In genomic region chr15:93830221-93830765, GRCh38 we compare ENCODE assay signal across 1 cellular context.
TF ChIP-seq lines count a peak whose summit lies in the region.

No MANE protein-coding gene starts in this region.

TF ChIP-seq in H1, 55 proteins besides CTCF, POLR2A, EP300 and RAD21 (continued from another document):
- TF ChIP-seq, protein P1, sequence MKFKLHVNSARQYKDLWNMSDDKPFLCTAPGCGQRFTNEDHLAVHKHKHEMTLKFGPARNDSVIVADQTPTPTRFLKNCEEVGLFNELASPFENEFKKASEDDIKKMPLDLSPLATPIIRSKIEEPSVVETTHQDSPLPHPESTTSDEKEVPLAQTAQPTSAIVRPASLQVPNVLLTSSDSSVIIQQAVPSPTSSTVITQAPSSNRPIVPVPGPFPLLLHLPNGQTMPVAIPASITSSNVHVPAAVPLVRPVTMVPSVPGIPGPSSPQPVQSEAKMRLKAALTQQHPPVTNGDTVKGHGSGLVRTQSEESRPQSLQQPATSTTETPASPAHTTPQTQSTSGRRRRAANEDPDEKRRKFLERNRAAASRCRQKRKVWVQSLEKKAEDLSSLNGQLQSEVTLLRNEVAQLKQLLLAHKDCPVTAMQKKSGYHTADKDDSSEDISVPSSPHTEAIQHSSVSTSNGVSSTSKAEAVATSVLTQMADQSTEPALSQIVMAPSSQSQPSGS (IDR thresholded peaks at IDR 0.05; ENCODE audit: low read length), result no peak
- TF ChIP-seq BCL11A (IDR thresholded peaks at IDR 0.05; ENCODE audit: low read depth in 2 of 2, low read length in 2 of 2) (no peak), CEBPB (IDR thresholded peaks at IDR 0.05; ENCODE audit: low read depth, low read length) (no peak), TBP (IDR thresholded peaks at IDR 0.05; ENCODE audit: low read depth, low read length) (no peak), YY1 (IDR thresholded peaks at IDR 0.05; ENCODE audit: low read depth, low read length) (no peak), KDM1A (IDR thresholded peaks at IDR 0.05; ENCODE audit: borderline replicate concordance, low read length) (no peak), FOSL1 (IDR thresholded peaks at IDR 0.05; ENCODE audit: insufficient read depth, low read depth, low read length) (no peak), CBX5 (IDR thresholded peaks at IDR 0.05; ENCODE audit: low read depth, low read length) (no peak), GABPA (IDR thresholded peaks at IDR 0.05; ENCODE audit: borderline replicate concordance, insufficient read depth, low read length) (no peak)
- TF ChIP-seq, protein P2, sequence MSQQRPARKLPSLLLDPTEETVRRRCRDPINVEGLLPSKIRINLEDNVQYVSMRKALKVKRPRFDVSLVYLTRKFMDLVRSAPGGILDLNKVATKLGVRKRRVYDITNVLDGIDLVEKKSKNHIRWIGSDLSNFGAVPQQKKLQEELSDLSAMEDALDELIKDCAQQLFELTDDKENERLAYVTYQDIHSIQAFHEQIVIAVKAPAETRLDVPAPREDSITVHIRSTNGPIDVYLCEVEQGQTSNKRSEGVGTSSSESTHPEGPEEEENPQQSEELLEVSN (IDR thresholded peaks at IDR 0.05), result no peak
